ENCODE assay signal across 8 cellular contexts in the genomic region with DNA sequence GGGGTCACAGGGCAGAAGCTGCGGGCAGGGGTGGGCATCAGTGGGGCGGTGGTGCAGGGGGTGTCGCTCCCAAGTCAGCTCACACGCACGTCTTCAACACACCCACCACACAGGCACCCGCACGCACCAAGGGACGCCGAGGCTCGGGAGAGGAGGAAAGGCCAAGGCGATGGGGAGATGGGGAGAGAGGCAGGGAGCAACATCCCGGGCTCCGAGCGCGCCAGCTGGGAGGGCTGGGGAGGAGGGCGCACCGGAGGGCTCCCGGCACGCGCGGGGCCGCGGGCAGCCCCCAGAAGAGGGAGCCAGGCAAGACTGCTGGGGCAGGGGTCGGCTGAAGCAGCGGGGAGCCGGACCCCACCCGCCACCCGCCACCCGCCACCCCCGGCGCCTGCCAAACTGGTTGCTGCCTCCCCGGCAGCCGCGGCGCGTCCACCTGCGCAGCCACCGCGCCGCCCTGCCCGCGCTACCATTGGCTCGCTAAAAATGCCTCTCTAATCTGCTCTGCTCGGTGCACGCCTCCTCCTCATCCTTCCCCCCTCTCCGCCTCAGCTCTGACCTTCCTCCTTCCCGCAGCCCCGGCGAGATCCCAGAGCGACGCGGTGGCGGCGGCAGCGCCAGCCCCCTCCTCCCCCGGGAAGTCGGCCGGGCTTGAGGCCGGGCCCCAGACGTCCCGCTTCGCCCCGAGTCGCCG. TPM values are rescaled to one million over a fixed set of nuclear protein-coding genes. Genes with fewer than 3 reads are reported as not detected.
DNase-seq lines count a peak whose midpoint lies in the region; ATAC-seq and TF ChIP-seq lines count a peak whose summit lies in the region.

Gene PACSIN1 (plus strand): TSS at position 526 of the 691 bp plus-strand sequence. CDS start 60,230 bp downstream, outside the sequence.

- peaks cover 0 to 2% (median 0%) of the 10 kb centered on the region in 7 donors for H3K9me3 Mint-ChIP-seq in CD14-positive monocyte

- H3K4me3 Mint-ChIP-seq in CD14-positive monocyte, result peak within 1 kb of the TSS; percentile 41 to 82

- no peaks in the 10 kb centered on the region for H3K36me3 Mint-ChIP-seq in CD14-positive monocyte

- ATAC-seq in HG02798 (IDR thresholded peaks at IDR 0.05; ENCODE audit: poor library complexity, unreplicated experiment), result no peak
- no peak for ATAC-seq in left lobe of liver

- H3K4me1 Mint-ChIP-seq in CD14-positive monocyte, result peaks cover 19% of the 10 kb centered on the region

- TF ChIP-seq CTCF in CD14-positive monocyte (IDR thresholded peaks at IDR 0.05) (no peak), HEK293 (tag by site-specific recombination; IDR thresholded peaks at IDR 0.05) (no peak)

- H3K4me3 ChIP-seq in HEK293 (ENCODE audit: low read depth, low read length), result peak within 1 kb of the TSS; percentile 40

- CTCF ChIA-PET in HEK293 (lab: Yijun Ruan, JAX), result interaction anchor here (0.5 to 0.6 kb wide), 3 partner anchors 15 to 1001 kb away, joined by 3 read pairs; no protein-coding TSS in a partner anchor

- POLR2A ChIA-PET in HEK293 (lab: Yijun Ruan, JAX), result interaction anchor here (1.0 to 2.0 kb wide), 2 partner anchors 10 to 40 kb away, joined by 7 read pairs; partner anchors contain the start of gene RPS10

- H3K4me1 ChIP-seq in HEK293 (ENCODE audit: control insufficient read depth, insufficient read depth, low read length), result no peaks in the 10 kb centered on the region

- H3K27ac ChIP-seq in HEK293 (ENCODE audit: extremely low read depth, low read depth, low read length), result no peak within 1 kb of the TSS; the same call in 1 of the 2 replicates

- H3K9me3 ChIP-seq in HEK293 (ENCODE audit: control insufficient read depth, insufficient read depth, low read depth, low read length), result no peaks in the 10 kb centered on the region

- H3K36me3 ChIP-seq in HEK293 (ENCODE audit: control insufficient read depth in 2 of 2, insufficient read depth in 1 of 2, low read length in 2 of 2), result no peaks in the 10 kb centered on the region

- H3K27me3 Mint-ChIP-seq in CD14-positive monocyte (ENCODE audit: low read depth in 3 of 3), result peaks cover 34 to 51% (median 34%) of the 10 kb centered on the region in 3 donors

- intact Hi-C loops in CD14-positive monocyte (cut with micrococcal nuclease), result no loop called here
- intact Hi-C loops in head of caudate nucleus (cut with DNase I), result no loop called here

- DNase-seq in CD14-positive monocyte (ENCODE audit: low spot score) (no peak), head of caudate nucleus (peak; percentile 30 to 91 (median 74)), retina (peak; percentile 60), GM19238 (ENCODE audit: insufficient read length, low spot score) (no peak), left lobe of liver (ENCODE audit: low spot score) (no peak)
- peak; percentile 15 to 22 for DNase-seq in activated CD4-positive, alpha-beta T cell treated with anti-CD3 and anti-CD28 coated beads, Interleukin-2, amount 50 U/mL, for 48 hours

- no peak within 1 kb of the TSS for H3K27ac Mint-ChIP-seq in CD14-positive monocyte

TF ChIP-seq in HEK293, 187 proteins besides CTCF, POLR2A, EP300 and RAD21 (continues in another document):
- TF ChIP-seq PRDM10 (tag by site-specific recombination; IDR thresholded peaks at IDR 0.05), result peak; percentile 94
- TF ChIP-seq ZNF221 (tag by site-specific recombination; IDR thresholded peaks at IDR 0.05; ENCODE audit: borderline replicate concordance), result no peak
- no peak for TF ChIP-seq ZNF549 (tag by site-specific recombination; IDR thresholded peaks at IDR 0.05)
- no peak for TF ChIP-seq PRDM1 (tag by site-specific recombination; IDR thresholded peaks at IDR 0.05)
- TF ChIP-seq YY1 (tag by site-specific recombination; IDR thresholded peaks at IDR 0.05), result no peak
- TF ChIP-seq ZNF16 (tag by site-specific recombination; IDR thresholded peaks at IDR 0.05; ENCODE audit: low read depth), result no peak
- TF ChIP-seq ZBTB6 (tag by site-specific recombination; IDR thresholded peaks at IDR 0.05), result no peak
- TF ChIP-seq, protein P1, sequence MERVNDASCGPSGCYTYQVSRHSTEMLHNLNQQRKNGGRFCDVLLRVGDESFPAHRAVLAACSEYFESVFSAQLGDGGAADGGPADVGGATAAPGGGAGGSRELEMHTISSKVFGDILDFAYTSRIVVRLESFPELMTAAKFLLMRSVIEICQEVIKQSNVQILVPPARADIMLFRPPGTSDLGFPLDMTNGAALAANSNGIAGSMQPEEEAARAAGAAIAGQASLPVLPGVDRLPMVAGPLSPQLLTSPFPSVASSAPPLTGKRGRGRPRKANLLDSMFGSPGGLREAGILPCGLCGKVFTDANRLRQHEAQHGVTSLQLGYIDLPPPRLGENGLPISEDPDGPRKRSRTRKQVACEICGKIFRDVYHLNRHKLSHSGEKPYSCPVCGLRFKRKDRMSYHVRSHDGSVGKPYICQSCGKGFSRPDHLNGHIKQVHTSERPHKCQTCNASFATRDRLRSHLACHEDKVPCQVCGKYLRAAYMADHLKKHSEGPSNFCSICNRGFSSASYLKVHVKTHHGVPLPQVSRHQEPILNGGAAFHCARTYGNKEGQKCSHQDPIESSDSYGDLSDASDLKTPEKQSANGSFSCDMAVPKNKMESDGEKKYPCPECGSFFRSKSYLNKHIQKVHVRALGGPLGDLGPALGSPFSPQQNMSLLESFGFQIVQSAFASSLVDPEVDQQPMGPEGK (tag by site-specific recombination; IDR thresholded peaks at IDR 0.05), result 0 out of 2 replicates have a peak, but pooled peaks have one; percentile 4
- TF ChIP-seq FEZF1 (tag by site-specific recombination; IDR thresholded peaks at IDR 0.05), result no peak
- TF ChIP-seq ZNF394 (tag by site-specific recombination; IDR thresholded peaks at IDR 0.05; ENCODE audit: borderline replicate concordance), result no peak
- no peak for TF ChIP-seq ZNF664 (tag by site-specific recombination; IDR thresholded peaks at IDR 0.05)
- peak; percentile 68 for TF ChIP-seq GLIS2 (tag by site-specific recombination; IDR thresholded peaks at IDR 0.05)
- TF ChIP-seq ZNF544 (tag by site-specific recombination; IDR thresholded peaks at IDR 0.05), result no peak
- TF ChIP-seq, protein P2, sequence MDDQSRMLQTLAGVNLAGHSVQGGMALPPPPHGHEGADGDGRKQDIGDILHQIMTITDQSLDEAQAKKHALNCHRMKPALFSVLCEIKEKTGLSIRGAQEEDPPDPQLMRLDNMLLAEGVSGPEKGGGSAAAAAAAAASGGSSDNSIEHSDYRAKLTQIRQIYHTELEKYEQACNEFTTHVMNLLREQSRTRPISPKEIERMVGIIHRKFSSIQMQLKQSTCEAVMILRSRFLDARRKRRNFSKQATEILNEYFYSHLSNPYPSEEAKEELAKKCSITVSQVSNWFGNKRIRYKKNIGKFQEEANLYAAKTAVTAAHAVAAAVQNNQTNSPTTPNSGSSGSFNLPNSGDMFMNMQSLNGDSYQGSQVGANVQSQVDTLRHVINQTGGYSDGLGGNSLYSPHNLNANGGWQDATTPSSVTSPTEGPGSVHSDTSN (CRISPR knock-in tag; IDR thresholded peaks at IDR 0.05), result no peak
- no peak for TF ChIP-seq ZFP41 (tag by site-specific recombination; IDR thresholded peaks at IDR 0.05; ENCODE audit: borderline replicate concordance)
- TF ChIP-seq ZNF423 (tag by site-specific recombination; IDR thresholded peaks at IDR 0.05), result no peak
- TF ChIP-seq, protein P3, sequence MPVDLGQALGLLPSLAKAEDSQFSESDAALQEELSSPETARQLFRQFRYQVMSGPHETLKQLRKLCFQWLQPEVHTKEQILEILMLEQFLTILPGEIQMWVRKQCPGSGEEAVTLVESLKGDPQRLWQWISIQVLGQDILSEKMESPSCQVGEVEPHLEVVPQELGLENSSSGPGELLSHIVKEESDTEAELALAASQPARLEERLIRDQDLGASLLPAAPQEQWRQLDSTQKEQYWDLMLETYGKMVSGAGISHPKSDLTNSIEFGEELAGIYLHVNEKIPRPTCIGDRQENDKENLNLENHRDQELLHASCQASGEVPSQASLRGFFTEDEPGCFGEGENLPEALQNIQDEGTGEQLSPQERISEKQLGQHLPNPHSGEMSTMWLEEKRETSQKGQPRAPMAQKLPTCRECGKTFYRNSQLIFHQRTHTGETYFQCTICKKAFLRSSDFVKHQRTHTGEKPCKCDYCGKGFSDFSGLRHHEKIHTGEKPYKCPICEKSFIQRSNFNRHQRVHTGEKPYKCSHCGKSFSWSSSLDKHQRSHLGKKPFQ (tag by site-specific recombination; IDR thresholded peaks at IDR 0.05), result no peak

RNA-seq across cellular contexts. Expression of gene PACSIN1, which starts in this region (rescaled TPM):
- not detected for polyA plus RNA-seq in CD14-positive monocyte
- not detected for total RNA-seq in left lobe of liver

Comparison
In these comparisons a context has a peak if more than half of its experiments do, and no peak if none do; other contexts are left out.
1. DNase-seq: peak in activated CD4-positive, alpha-beta T cell treated with anti-CD3 and anti-CD28 coated beads, Interleukin-2, amount 50 U/mL, for 48 hours (2 of 2), head of caudate nucleus (42 of 42) and retina (single experiment); none in CD14-positive monocyte (single experiment), GM19238 (single experiment) and left lobe of liver (single experiment).